In genomic region chr12:120367924-120368788, GRCh38 we compare ENCODE assay signal across 8 cellular contexts. TPM values are rescaled to one million over a fixed set of nuclear protein-coding genes. Genes with fewer than 3 reads are reported as not detected.
A peak's percentile ranks its signal among the peaks of the same experiment; 100 is the strongest.
DNase-seq lines count a peak whose midpoint lies in the region; ATAC-seq and TF ChIP-seq lines count a peak whose summit lies in the region.

No MANE protein-coding gene starts in this region.

- peak; percentile 62 to 69 for ATAC-seq in activated T-cell treated with anti-CD3 and anti-CD28 coated beads, Interleukin-2, amount 50 U/mL, for 4 hours
- ATAC-seq in GM18498 (IDR thresholded peaks at IDR 0.05; ENCODE audit: unreplicated experiment) (no peak), GM19395 (IDR thresholded peaks at IDR 0.05; ENCODE audit: unreplicated experiment) (no peak)

- H3K36me3 Mint-ChIP-seq in activated T-cell treated with anti-CD3 and anti-CD28 coated beads, Interleukin-2, amount 50 U/mL, for 4 hours (ENCODE audit: insufficient read depth) = no peaks in the 10 kb centered on the region

- H3K27me3 Mint-ChIP-seq in activated T-cell treated with anti-CD3 and anti-CD28 coated beads, Interleukin-2, amount 50 U/mL, for 4 hours (ENCODE audit: low read depth) = peaks cover 80% of the 10 kb centered on the region

- peak overlapping the region; percentile 78; the same call in 1 of the 2 replicates for H3K27ac ChIP-seq in HEK293 (ENCODE audit: extremely low read depth, low read depth, low read length)

- no peak for TF ChIP-seq CTCF in HEK293 (tag by site-specific recombination; IDR thresholded peaks at IDR 0.05)

- CTCF ChIA-PET in HEK293 (lab: Yijun Ruan, JAX) = interaction anchor here (0.6 to 5.0 kb wide), 20 partner anchors 8 to 808 kb away, joined by 3 to 66 read pairs (median 5); partner anchors contain the start of genes COX6A1 and SIRT4

- H3K4me1 ChIP-seq in HEK293 (ENCODE audit: control insufficient read depth, insufficient read depth, low read length) = 0 out of 2 replicates have a peak, but pooled peaks cover 2% of the 10 kb centered on the region

- H3K9me3 Mint-ChIP-seq in activated T-cell treated with anti-CD3 and anti-CD28 coated beads, Interleukin-2, amount 50 U/mL, for 4 hours = no peaks in the 10 kb centered on the region

- POLR2A ChIA-PET in HEK293 (lab: Yijun Ruan, JAX) = interaction anchor here (1.0 to 2.1 kb wide), 4 partner anchors 10 to 168 kb away, joined by 3 to 8 read pairs (median 5); partner anchors contain the start of gene RPLP0

- H3K4me3 ChIP-seq in HEK293 (ENCODE audit: low read depth, low read length) = peak overlapping the region; percentile 61
- H3K4me3 ChIP-seq in iPS-11a (ENCODE audit: low read depth, low read length) = peak overlapping the region; percentile 57

- peaks cover 19% of the 10 kb centered on the region for H3K4me1 Mint-ChIP-seq in activated T-cell treated with anti-CD3 and anti-CD28 coated beads, Interleukin-2, amount 50 U/mL, for 4 hours (ENCODE audit: low read depth)

- peaks cover 0 to 42% of the 10 kb centered on the region in 2 experiments; a peak in 2 of 3 replicates for H3K36me3 ChIP-seq in HEK293 (ENCODE audit: control insufficient read depth in 2 of 2, insufficient read depth in 1 of 2, low read length in 2 of 2)

- DNase-seq in activated T-cell treated with anti-CD3 and anti-CD28 coated beads, Interleukin-2, amount 50 U/mL, for 4 hours = no peak
- peak; percentile 10 to 38 (median 24) for DNase-seq in stimulated activated CD4-positive, alpha-beta T cell treated with anti-CD3 and anti-CD28 coated beads, Interleukin-12 subunit alpha, Interleukin-12 subunit beta, amount 100 ng/mL, for 48 hours (ENCODE audit: low read depth in 2 of 3, low spot score in 1 of 3)
- DNase-seq in OCI-M2 (lab: John Stamatoyannopoulos, UW; ENCODE audit: unreplicated experiment) (no peak), epidermal melanocyte (ENCODE audit: insufficient read length, low spot score) (no peak)

- peak overlapping the region; percentile 58 for H3K4me3 Mint-ChIP-seq in activated T-cell treated with anti-CD3 and anti-CD28 coated beads, Interleukin-2, amount 50 U/mL, for 4 hours

- H3K9me3 ChIP-seq in HEK293 (ENCODE audit: control insufficient read depth, insufficient read depth, low read depth, low read length) = no peaks in the 10 kb centered on the region

TF ChIP-seq in HEK293, 187 proteins besides CTCF, POLR2A, EP300 and RAD21 (continues in another document):
- TF ChIP-seq ZNF518A (tag by site-specific recombination; conservative IDR thresholded peaks at IDR 0.05; ENCODE audit: low read depth) (no peak), ZSCAN16 (tag by site-specific recombination; IDR thresholded peaks at IDR 0.05) (no peak), PATZ1 (tag by site-specific recombination; IDR thresholded peaks at IDR 0.05) (peak; percentile 46; the same call in 1 of the 2 replicates), ZSCAN5A (tag by site-specific recombination; IDR thresholded peaks at IDR 0.05) (no peak), EGR2 (tag by site-specific recombination; IDR thresholded peaks at IDR 0.05; ENCODE audit: low read depth) (no peak; the same call in 1 of the 2 replicates), AEBP2 (tag by site-specific recombination; IDR thresholded peaks at IDR 0.05; ENCODE audit: borderline replicate concordance) (no peak), ZNF354C (tag by site-specific recombination; IDR thresholded peaks at IDR 0.05; ENCODE audit: borderline replicate concordance, low read depth) (no peak), ZNF791 (tag by site-specific recombination; IDR thresholded peaks at IDR 0.05) (no peak), SP2 (tag by site-specific recombination; IDR thresholded peaks at IDR 0.05) (no peak), ZBTB8A (tag by site-specific recombination; IDR thresholded peaks at IDR 0.05) (peak; percentile 87), ZFP41 (tag by site-specific recombination; IDR thresholded peaks at IDR 0.05; ENCODE audit: borderline replicate concordance) (no peak), HOXA7 (CRISPR knock-in tag; IDR thresholded peaks at IDR 0.05; ENCODE audit: borderline replicate concordance) (no peak), ZIC2 (tag by site-specific recombination; IDR thresholded peaks at IDR 0.05) (peak; percentile 85), ZNF335 (tag by site-specific recombination; conservative IDR thresholded peaks at IDR 0.05) (peak; percentile 61; the same call in 1 of the 2 replicates)

RNA-seq across cellular contexts. Expression of gene MSI1, which starts 0.8 kb away (rescaled TPM):
- under 1 TPM; 0.16 to 0.41 (median 0.25) TPM for total RNA-seq in activated T-cell treated with anti-CD3 and anti-CD28 coated beads, Interleukin-2, amount 50 U/mL, for 4 hours

RNA-seq across cellular contexts. Expression of gene PLA2G1B, which starts 40.6 kb away (rescaled TPM):
- total RNA-seq in activated T-cell treated with anti-CD3 and anti-CD28 coated beads, Interleukin-2, amount 50 U/mL, for 4 hours = 1 to 10 TPM in 2 of 3 donors, under 1 TPM in 1; 0.79 to 1.3 (median 1.1) TPM

Comparison
In these comparisons a context has a peak if more than half of its experiments do, and no peak if none do; other contexts are left out.
1. ATAC-seq: peak in activated T-cell treated with anti-CD3 and anti-CD28 coated beads, Interleukin-2, amount 50 U/mL, for 4 hours (2 of 2); none in GM18498 (single experiment) and GM19395 (single experiment).
2. DNase-seq: peak in stimulated activated CD4-positive, alpha-beta T cell treated with anti-CD3 and anti-CD28 coated beads, Interleukin-12 subunit alpha, Interleukin-12 subunit beta, amount 100 ng/mL, for 48 hours (3 of 3); none in activated T-cell treated with anti-CD3 and anti-CD28 coated beads, Interleukin-2, amount 50 U/mL, for 4 hours (single experiment), OCI-M2 (single experiment) and epidermal melanocyte (single experiment).